14 cellular contexts compared by ENCODE assay signal in genomic region chr11:12508151-12508740, GRCh38.
DNase-seq lines count a peak whose midpoint lies in the region; ATAC-seq and TF ChIP-seq lines count a peak whose summit lies in the region.
"Had no signal": no experiment of that assay in that cellular context is flagged by ENCODE, and none has a peak within 500 bp of the region (broad histone marks: within the 10 kb centered on the region; RNA-seq: fewer than 3 reads in every experiment).

No MANE protein-coding gene starts in this region.

- H3K36me3 Mint-ChIP-seq in nephron (ENCODE audit: low read depth) = peaks cover 41% of the 10 kb centered on the region
- H3K36me3 Mint-ChIP-seq: activated CD8-positive, alpha-beta memory T cell treated with anti-CD3 and anti-CD28 coated beads, Interleukin-2, amount 10 ng/mL, durations not matched to agents 7 days and 5 days had no signal

- H2AFZ ChIP-seq in ACC112 (ENCODE audit: low read length, unreplicated experiment) = peak overlapping the region; percentile 42
- H2AFZ ChIP-seq in fibroblast of lung (ENCODE audit: low read length) = no peak overlapping the region

- TF ChIP-seq CTCF in fibroblast of lung (conservative IDR thresholded peaks at IDR 0.05 in 1 of 2, IDR thresholded peaks at IDR 0.05 in 1 of 2; ENCODE audit: low read depth in 1 of 2, low read length in 2 of 2) (no peak), nephron (IDR thresholded peaks at IDR 0.05; ENCODE audit: unreplicated experiment in 3 of 3) (no peak)

- H3K27me3 ChIP-seq in ACC112 (ENCODE audit: insufficient read depth, low read length) (no peaks in the 10 kb centered on the region), fibroblast of lung (ENCODE audit: control insufficient read depth, insufficient read depth, low read length) (no peaks in the 10 kb centered on the region)

- peak; percentile 79 for ATAC-seq in SK-N-SH treated with all-trans-retinoic acid at 6 μM for 48 hours
- no peak for ATAC-seq in GM19328 (IDR thresholded peaks at IDR 0.05; ENCODE audit: unreplicated experiment)
- ATAC-seq in HG03095 (IDR thresholded peaks at IDR 0.05; ENCODE audit: unreplicated experiment) = no peak
- ATAC-seq in HG02798 (IDR thresholded peaks at IDR 0.05; ENCODE audit: poor library complexity, unreplicated experiment) = no peak
- ATAC-seq: A549; activated CD8-positive, alpha-beta memory T cell treated with anti-CD3 and anti-CD28 coated beads, Interleukin-2, amount 10 ng/mL, durations not matched to agents 7 days and 5 days; HepG2 had no signal

- no peaks in the 10 kb centered on the region for H3K79me2 ChIP-seq in ACC112 (ENCODE audit: control insufficient read depth, insufficient read depth, low read length, unreplicated experiment)
- no peaks in the 10 kb centered on the region for H3K79me2 ChIP-seq in fibroblast of lung (ENCODE audit: control insufficient read depth, insufficient read depth, low read length)

- peaks cover 29% of the 10 kb centered on the region for H3K4me1 Mint-ChIP-seq in nephron
- H3K4me1 Mint-ChIP-seq: activated CD8-positive, alpha-beta memory T cell treated with anti-CD3 and anti-CD28 coated beads, Interleukin-2, amount 10 ng/mL, durations not matched to agents 7 days and 5 days had no signal

- no peaks in the 10 kb centered on the region for H3K9me3 Mint-ChIP-seq in nephron

- no peak overlapping the region for H3K9ac ChIP-seq in fibroblast of lung (ENCODE audit: insufficient read depth, low read length)

- H3K4me2 ChIP-seq in fibroblast of lung (ENCODE audit: extremely low read depth, insufficient read depth, low read length) = peak overlapping the region; percentile 70
- H3K4me2 ChIP-seq: A549 had no signal

- no peaks in the 10 kb centered on the region for H3K27me3 Mint-ChIP-seq in nephron (ENCODE audit: low read depth)

- H4K20me1 ChIP-seq in fibroblast of lung (ENCODE audit: control insufficient read depth, extremely low read depth, insufficient read depth, low read length) = no peaks in the 10 kb centered on the region

- H3K27ac ChIP-seq in ACC112 (ENCODE audit: low read depth, low read length) (no peak overlapping the region), fibroblast of lung (ENCODE audit: insufficient read depth, low read length) (peak overlapping the region; percentile 55)
- H3K27ac ChIP-seq: A549 had no signal

- no peaks in the 10 kb centered on the region for H3K9me3 ChIP-seq in fibroblast of lung (ENCODE audit: control insufficient read depth, insufficient read depth, low read depth, low read length)
- H3K9me3 ChIP-seq: A549 had no signal

- peak overlapping the region in 2 of 3 experiments; percentile 37 to 56 for H3K4me3 Mint-ChIP-seq in nephron
- H3K4me3 Mint-ChIP-seq: activated CD8-positive, alpha-beta memory T cell treated with anti-CD3 and anti-CD28 coated beads, Interleukin-2, amount 10 ng/mL, durations not matched to agents 7 days and 5 days had no signal

- DNase-seq in fibroblast of lung (ENCODE audit: low read depth in 2 of 2) = peak; percentile 78 to 83
- DNase-seq in SW480 (ENCODE audit: low spot score) = no peak
- DNase-seq: activated CD8-positive, alpha-beta memory T cell treated with anti-CD3 and anti-CD28 coated beads, Interleukin-2, amount 10 ng/mL, durations not matched to agents 7 days and 5 days; DMS79 treated with DMSO at 0.1 percent for 48 hours; mammary epithelial cell; NCI-H1694 treated with DMSO at 0.1 percent for 48 hours had no signal

- H3K27ac Mint-ChIP-seq in nephron = peak overlapping the region; percentile 92 to 99 (median 97)
- H3K27ac Mint-ChIP-seq: activated CD8-positive, alpha-beta memory T cell treated with anti-CD3 and anti-CD28 coated beads, Interleukin-2, amount 10 ng/mL, durations not matched to agents 7 days and 5 days had no signal

- H3K36me3 ChIP-seq in ACC112 (ENCODE audit: insufficient read depth, low read length) (peaks cover 6% of the 10 kb centered on the region), fibroblast of lung (ENCODE audit: control insufficient read depth, insufficient read depth, low read length) (peaks cover 2% of the 10 kb centered on the region)

- peaks cover 21% of the 10 kb centered on the region for H3K4me1 ChIP-seq in ACC112 (ENCODE audit: control insufficient read depth, insufficient read depth, low read length, unreplicated experiment)
- peaks cover 16% of the 10 kb centered on the region for H3K4me1 ChIP-seq in fibroblast of lung (ENCODE audit: control insufficient read depth, extremely low read depth, insufficient read depth, low read length)

- no peak overlapping the region for H3K4me3 ChIP-seq in ACC112 (ENCODE audit: low read depth, low read length)
- H3K4me3 ChIP-seq in fibroblast of lung (replicated peaks in 1 of 4; ENCODE audit: control extremely low read depth in 1 of 4, insufficient read depth in 1 of 4, low read depth in 3 of 4, low read length in 4 of 4) = peak overlapping the region in 2 of 4 experiments; percentile 1 to 32
- H3K4me3 ChIP-seq: A549 had no signal

TF ChIP-seq in SK-N-SH treated with all-trans-retinoic acid at 6 μM for 48 hours, 23 proteins besides CTCF, POLR2A, EP300 and RAD21:
- TF ChIP-seq ARNTL (CRISPR knock-in tag; IDR thresholded peaks at IDR 0.05; ENCODE audit: borderline replicate concordance, low read depth) = no peak
- peak; percentile 69 for TF ChIP-seq TCF4 (CRISPR knock-in tag; IDR thresholded peaks at IDR 0.05; ENCODE audit: borderline replicate concordance)
TF ChIP-seq in SK-N-SH treated with all-trans-retinoic acid at 6 μM for 48 hours: peak in this region for 1.
